ENCODE assay signal across 29 cellular contexts in the genomic region with DNA sequence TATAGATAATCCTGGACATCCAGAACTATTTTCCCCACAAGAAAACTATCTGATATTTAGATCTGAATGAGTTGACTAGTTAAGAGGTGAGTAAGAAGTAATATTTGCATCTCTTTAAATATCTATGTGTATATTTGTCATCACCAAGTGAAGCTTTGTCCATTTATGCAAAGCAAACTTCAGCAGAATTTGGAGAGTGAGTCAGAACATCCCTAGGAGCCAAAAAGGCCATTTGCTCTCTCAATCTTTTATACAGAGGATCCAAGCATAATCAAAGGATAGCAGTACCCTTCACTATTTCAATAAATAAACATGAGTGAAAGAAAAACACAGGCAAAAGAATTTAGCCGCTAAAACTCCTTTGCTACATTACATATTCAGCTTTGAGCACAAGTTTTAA.
DNase-seq lines count a peak whose midpoint lies in the region; ATAC-seq, FAIRE-seq and TF ChIP-seq lines count a peak whose summit lies in the region.
"Had no signal": no experiment of that assay in that cellular context is flagged by ENCODE, and none has a peak within 500 bp of the region (broad histone marks: within the 10 kb centered on the region; RNA-seq: fewer than 3 reads in every experiment).

No MANE protein-coding gene starts in this region.

- H4K20me1 ChIP-seq in astrocyte (ENCODE audit: insufficient read depth, low read length), result no peaks in the 10 kb centered on the region

- H3K36me3 Mint-ChIP-seq in HFFc6 (ENCODE audit: low read depth), result no peaks in the 10 kb centered on the region
- no peaks in the 10 kb centered on the region for H3K36me3 Mint-ChIP-seq in astrocyte (ENCODE audit: low read depth, unreplicated experiment)
- H3K36me3 Mint-ChIP-seq in activated T-cell treated with anti-CD3 and anti-CD28 coated beads, Interleukin-2, amount 50 U/mL, for 24 hours (ENCODE audit: low read depth), result no peaks in the 10 kb centered on the region
- H3K36me3 Mint-ChIP-seq: brain; memory B cell; stimulated activated effector memory CD8-positive, alpha-beta T cell treated with anti-CD3 and anti-CD28 coated beads, Interleukin-12 subunit alpha, Interleukin-12 subunit beta, amount 100 ng/mL, for 72 hours had no signal

- H2AFZ ChIP-seq in astrocyte (ENCODE audit: low read depth, low read length), result no peak overlapping the region

- H3K9me3 ChIP-seq in astrocyte (ENCODE audit: insufficient read depth, low read depth, low read length) (no peaks in the 10 kb centered on the region), left lung (no peaks in the 10 kb centered on the region)
- H3K9me3 ChIP-seq: gastrocnemius medialis, pancreas, right atrium auricular region, testis, uterus had no signal

- H3K9ac ChIP-seq in astrocyte (ENCODE audit: low read length), result no peak overlapping the region

- H3K27me3 ChIP-seq in astrocyte (ENCODE audit: insufficient read depth, low read length), result no peaks in the 10 kb centered on the region
- H3K27me3 ChIP-seq in left lung, result no peaks in the 10 kb centered on the region
- H3K27me3 ChIP-seq: gastrocnemius medialis, pancreas, right atrium auricular region, testis, uterus had no signal

- ATAC-seq in left lung, result no peak
- ATAC-seq: activated CD8-positive, alpha-beta T cell treated with anti-CD3 and anti-CD28 coated beads, Interleukin-2, amount 10 ng/mL, durations not matched to agents 7 days and 5 days; gastrocnemius medialis; pancreas; stimulated activated effector memory CD8-positive, alpha-beta T cell treated with anti-CD3 and anti-CD28 coated beads, Interleukin-12 subunit alpha, Interleukin-12 subunit beta, amount 100 ng/mL, for 72 hours had no signal

- DNase-seq in HFFc6, result peak; percentile 36
- DNase-seq in astrocyte (ENCODE audit: low read depth), result peak; percentile 71
- DNase-seq in fibroblast of peridontal ligament (ENCODE audit: extremely low read depth), result peak; percentile 67
- peak; percentile 31 for DNase-seq in stromal cell of bone marrow (ENCODE audit: low read depth)
- no peak for DNase-seq in activated naive CD4-positive, alpha-beta T cell treated with Interleukin-2 at 50 U/mL for 16 hours
- DNase-seq in activated T-cell treated with anti-CD3 and anti-CD28 coated beads, Interleukin-2, amount 50 U/mL, for 24 hours, result no peak
- DNase-seq in left lung, result no peak
- DNase-seq: activated CD4-positive, CD25-positive, alpha-beta regulatory T cell treated with anti-CD3 and anti-CD28 coated beads, Interleukin-2, amount 50 U/mL, for 72 hours; activated CD8-positive, alpha-beta T cell treated with anti-CD3 and anti-CD28 coated beads, Interleukin-2, amount 10 ng/mL, durations not matched to agents 7 days and 5 days; CD4-positive, alpha-beta T cell; gastrocnemius medialis; hippocampal formation; NCI-H1105; NCI-H2029; pancreas; stimulated activated CD4-positive, alpha-beta T cell treated with anti-CD3 and anti-CD28 coated beads, Interleukin-4, amount 100 ng/mL, for 1 hour; testis; uterus had no signal

- intact Hi-C loops in left lung (cut with DNase I), result no loop called here

- peaks cover 31% of the 10 kb centered on the region for H3K4me1 Mint-ChIP-seq in HFFc6 (ENCODE audit: low read depth)
- peaks cover 5% of the 10 kb centered on the region for H3K4me1 Mint-ChIP-seq in astrocyte (ENCODE audit: low read depth, unreplicated experiment)
- no peaks in the 10 kb centered on the region for H3K4me1 Mint-ChIP-seq in activated T-cell treated with anti-CD3 and anti-CD28 coated beads, Interleukin-2, amount 50 U/mL, for 24 hours (ENCODE audit: low read depth)
- H3K4me1 Mint-ChIP-seq: memory B cell; stimulated activated effector memory CD8-positive, alpha-beta T cell treated with anti-CD3 and anti-CD28 coated beads, Interleukin-12 subunit alpha, Interleukin-12 subunit beta, amount 100 ng/mL, for 72 hours had no signal

- no peak for FAIRE-seq in astrocyte (lab: Jason Lieb, UNC)
- FAIRE-seq: D721Med, GM12891, pancreas, RCC 7860, TTC549 had no signal

- H3K27ac ChIP-seq in astrocyte (ENCODE audit: low read depth, low read length) (no peak overlapping the region), left lung (no peak overlapping the region)
- H3K27ac ChIP-seq: epithelial cell of prostate, gastrocnemius medialis, pancreas, right atrium auricular region, testis had no signal

- H3K4me3 ChIP-seq in astrocyte (ENCODE audit: insufficient read depth, low read depth, low read length) (no peak overlapping the region), left lung (no peak overlapping the region)
- H3K4me3 ChIP-seq: gastrocnemius medialis, pancreas, right atrium auricular region, testis, uterus had no signal

- no peak overlapping the region for H3K4me2 ChIP-seq in astrocyte (ENCODE audit: low read length)

- H3K27me3 Mint-ChIP-seq in HFFc6 (ENCODE audit: insufficient read depth) (no peaks in the 10 kb centered on the region), astrocyte (ENCODE audit: low read depth, unreplicated experiment) (no peaks in the 10 kb centered on the region)
- H3K27me3 Mint-ChIP-seq in activated T-cell treated with anti-CD3 and anti-CD28 coated beads, Interleukin-2, amount 50 U/mL, for 24 hours, result no peaks in the 10 kb centered on the region
- H3K27me3 Mint-ChIP-seq: brain; CD4-positive, alpha-beta T cell; memory B cell had no signal

- H3K4me1 ChIP-seq in astrocyte (ENCODE audit: insufficient read depth, low read length) (peaks cover 8% of the 10 kb centered on the region), left lung (no peaks in the 10 kb centered on the region)
- H3K4me1 ChIP-seq: gastrocnemius medialis, pancreas, testis had no signal

- H3K36me3 ChIP-seq in astrocyte (ENCODE audit: insufficient read depth, low read length) (no peaks in the 10 kb centered on the region), left lung (no peaks in the 10 kb centered on the region)
- H3K36me3 ChIP-seq: gastrocnemius medialis, pancreas, right atrium auricular region, uterus had no signal

- H3K4me3 Mint-ChIP-seq in HFFc6 (peak overlapping the region; percentile 17; the same call in 1 of the 2 replicates), astrocyte (ENCODE audit: unreplicated experiment) (no peak overlapping the region)
- H3K4me3 Mint-ChIP-seq in activated T-cell treated with anti-CD3 and anti-CD28 coated beads, Interleukin-2, amount 50 U/mL, for 24 hours, result no peak overlapping the region
- H3K4me3 Mint-ChIP-seq: activated CD8-positive, alpha-beta T cell treated with anti-CD3 and anti-CD28 coated beads, Interleukin-2, amount 10 ng/mL, durations not matched to agents 7 days and 5 days; CD4-positive, alpha-beta T cell; memory B cell; neural crest cell; stimulated activated effector memory CD8-positive, alpha-beta T cell treated with anti-CD3 and anti-CD28 coated beads, Interleukin-12 subunit alpha, Interleukin-12 subunit beta, amount 100 ng/mL, for 72 hours; T-helper 1 cell treated with Interleukin-12 subunit alpha and Interleukin-12 subunit beta and Interleukin-4 antibody, amounts not matched to agents 30 μg/mL and 1 μg/mL, for 36 hours had no signal

- H3K79me2 ChIP-seq in astrocyte (ENCODE audit: insufficient read depth, low read length), result no peaks in the 10 kb centered on the region

- H3K9me3 Mint-ChIP-seq in HFFc6, result no peaks in the 10 kb centered on the region
- H3K9me3 Mint-ChIP-seq in astrocyte (ENCODE audit: unreplicated experiment), result no peaks in the 10 kb centered on the region
- no peaks in the 10 kb centered on the region for H3K9me3 Mint-ChIP-seq in activated T-cell treated with anti-CD3 and anti-CD28 coated beads, Interleukin-2, amount 50 U/mL, for 24 hours
- H3K9me3 Mint-ChIP-seq: CD4-positive, alpha-beta T cell; memory B cell; neural crest cell; stimulated activated effector memory CD8-positive, alpha-beta T cell treated with anti-CD3 and anti-CD28 coated beads, Interleukin-12 subunit alpha, Interleukin-12 subunit beta, amount 100 ng/mL, for 72 hours; T-helper 1 cell treated with Interleukin-12 subunit alpha and Interleukin-12 subunit beta and Interleukin-4 antibody, amounts not matched to agents 30 μg/mL and 1 μg/mL, for 36 hours had no signal

- no peak for TF ChIP-seq CTCF in HFFc6 (IDR thresholded peaks at IDR 0.05)
- TF ChIP-seq CTCF in astrocyte (IDR thresholded peaks at IDR 0.05; ENCODE audit: insufficient read depth, low read depth, low read length), result no peak
- no peak for TF ChIP-seq CTCF in left lung (IDR thresholded peaks at IDR 0.05)

- H3K27ac Mint-ChIP-seq in HFFc6 (peak overlapping the region; percentile 53; the same call in 1 of the 2 replicates), astrocyte (ENCODE audit: unreplicated experiment) (no peak overlapping the region)
- no peak overlapping the region for H3K27ac Mint-ChIP-seq in activated T-cell treated with anti-CD3 and anti-CD28 coated beads, Interleukin-2, amount 50 U/mL, for 24 hours
- H3K27ac Mint-ChIP-seq: activated CD8-positive, alpha-beta T cell treated with anti-CD3 and anti-CD28 coated beads, Interleukin-2, amount 10 ng/mL, durations not matched to agents 7 days and 5 days; CD4-positive, alpha-beta T cell; memory B cell; stimulated activated effector memory CD8-positive, alpha-beta T cell treated with anti-CD3 and anti-CD28 coated beads, Interleukin-12 subunit alpha, Interleukin-12 subunit beta, amount 100 ng/mL, for 72 hours; T-helper 1 cell treated with Interleukin-12 subunit alpha and Interleukin-12 subunit beta and Interleukin-4 antibody, amounts not matched to agents 30 μg/mL and 1 μg/mL, for 36 hours had no signal

Comparison
In these comparisons a context has a peak if more than half of its experiments do, and no peak if none do; other contexts are left out.
1. DNase-seq: peak in HFFc6 (single experiment), astrocyte (single experiment), fibroblast of peridontal ligament (single experiment) and stromal cell of bone marrow (single experiment); none in activated naive CD4-positive, alpha-beta T cell treated with Interleukin-2 at 50 U/mL for 16 hours (single experiment), activated T-cell treated with anti-CD3 and anti-CD28 coated beads, Interleukin-2, amount 50 U/mL, for 24 hours (single experiment) and left lung (0 of 2).